Comparison of ENCODE assay signal across 8 cellular contexts in the genomic region with DNA sequence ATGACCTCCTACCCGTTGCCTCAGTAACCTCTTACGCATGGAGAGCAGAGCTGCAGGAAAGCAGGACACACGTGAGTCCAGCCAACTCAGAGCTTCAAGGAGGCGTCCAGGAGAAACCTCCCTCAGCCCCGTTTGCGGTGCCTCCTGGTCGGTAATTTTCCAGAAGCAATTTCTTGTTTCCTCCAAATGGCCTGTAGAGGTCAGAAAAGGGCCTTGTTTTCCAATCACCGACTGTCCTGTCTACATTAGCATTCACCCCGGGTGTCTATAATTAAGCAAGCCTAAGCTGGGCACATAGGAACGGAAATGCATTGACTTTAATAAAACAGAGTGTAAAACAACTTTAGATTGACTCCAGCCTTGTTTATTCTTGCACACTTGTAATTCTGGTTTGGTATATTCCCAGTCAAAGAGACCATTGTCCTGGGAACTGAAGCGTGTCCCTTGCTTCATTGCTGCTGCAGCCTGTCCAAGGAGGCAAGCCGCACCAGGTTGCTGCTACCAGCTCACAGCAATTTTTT.
DNase-seq lines count a peak whose midpoint lies in the region; ATAC-seq and TF ChIP-seq lines count a peak whose summit lies in the region.

No MANE protein-coding gene starts in this region.

- ATAC-seq in HG03097 (IDR thresholded peaks at IDR 0.05; ENCODE audit: low FRiP score, unreplicated experiment): no peak
- ATAC-seq in HG03159 (IDR thresholded peaks at IDR 0.05; ENCODE audit: unreplicated experiment): no peak

- no peaks in the 10 kb centered on the region for H3K9me3 ChIP-seq in osteoblast (ENCODE audit: low read depth, low read length)
- no peaks in the 10 kb centered on the region for H3K9me3 ChIP-seq in CD8-positive, alpha-beta memory T cell (ENCODE audit: low read length)

- CTCF ChIA-PET in CD8-positive, alpha-beta memory T cell (lab: Charles Lee): no interaction called here

- no peaks in the 10 kb centered on the region for H3K4me1 Mint-ChIP-seq in CD8-positive, alpha-beta memory T cell

- POLR2A ChIA-PET in CD8-positive, alpha-beta memory T cell (lab: Charles Lee): no interaction called here

- H3K36me3 ChIP-seq in osteoblast (ENCODE audit: insufficient read depth, low read length): no peaks in the 10 kb centered on the region
- H3K36me3 ChIP-seq in CD8-positive, alpha-beta memory T cell (ENCODE audit: insufficient read depth, low read length): no peaks in the 10 kb centered on the region

- H3K79me2 ChIP-seq in osteoblast (ENCODE audit: insufficient read depth, low read length): no peaks in the 10 kb centered on the region

- peak; percentile 66 for TF ChIP-seq CTCF in AG10803 (conservative IDR thresholded peaks at IDR 0.05; ENCODE audit: low read length)
- peak; percentile 55 for TF ChIP-seq CTCF in osteoblast (IDR thresholded peaks at IDR 0.05; ENCODE audit: extremely low read depth, low read depth, low read length)

- H3K4me3 ChIP-seq in AG10803 (ENCODE audit: low read length) (no peak overlapping the region), osteoblast (ENCODE audit: insufficient read depth, low read length) (no peak overlapping the region)
- no peak overlapping the region for H3K4me3 ChIP-seq in CD8-positive, alpha-beta memory T cell (ENCODE audit: low read length)

- no peaks in the 10 kb centered on the region for H4K20me1 ChIP-seq in osteoblast (ENCODE audit: insufficient read depth, low read length)

- H2AFZ ChIP-seq in osteoblast (ENCODE audit: low read length): peak overlapping the region; percentile 54

- peaks cover 0 to 5% (median 0%) of the 10 kb centered on the region in 5 donors for H3K9me3 Mint-ChIP-seq in CD8-positive, alpha-beta memory T cell

- H3K4me1 ChIP-seq in osteoblast (ENCODE audit: insufficient read depth, low read length): no peaks in the 10 kb centered on the region
- H3K4me1 ChIP-seq in CD8-positive, alpha-beta memory T cell (ENCODE audit: insufficient read depth, low read length): no peaks in the 10 kb centered on the region

- no peak overlapping the region for H3K4me3 Mint-ChIP-seq in CD8-positive, alpha-beta memory T cell

- peak; percentile 61 for DNase-seq in AG10803 (ENCODE audit: low read depth)
- DNase-seq in HPDE6-E6E7 (ENCODE audit: extremely low spot score): peak; percentile 47
- peak; percentile 69 for DNase-seq in RPMI8226
- peak; percentile 63 for DNase-seq in fibroblast of peridontal ligament (ENCODE audit: extremely low read depth)
- peak; percentile 72 for DNase-seq in osteoblast (ENCODE audit: insufficient read length, low spot score, missing footprints)
- no peak for DNase-seq in CD8-positive, alpha-beta memory T cell

- H3K27ac Mint-ChIP-seq in CD8-positive, alpha-beta memory T cell: no peak overlapping the region

- peaks cover 4% of the 10 kb centered on the region for H3K27me3 ChIP-seq in osteoblast (ENCODE audit: insufficient read depth, low read length)
- H3K27me3 ChIP-seq in CD8-positive, alpha-beta memory T cell (ENCODE audit: insufficient read depth, low read length, poor library complexity, severe bottlenecking): no peaks in the 10 kb centered on the region

- no peak overlapping the region for H3K4me2 ChIP-seq in osteoblast (ENCODE audit: insufficient read depth, low read length)

- peaks cover 2 to 9% of the 10 kb centered on the region in 2 donors for H3K27me3 Mint-ChIP-seq in CD8-positive, alpha-beta memory T cell

- no peak overlapping the region for H3K27ac ChIP-seq in osteoblast (ENCODE audit: low read depth, low read length)
- H3K27ac ChIP-seq in CD8-positive, alpha-beta memory T cell (ENCODE audit: low read depth, low read length): no peak overlapping the region

- no peaks in the 10 kb centered on the region for H3K36me3 Mint-ChIP-seq in CD8-positive, alpha-beta memory T cell

Comparison
In these comparisons a context has a peak if more than half of its experiments do, and no peak if none do; other contexts are left out.
1. DNase-seq: peak in AG10803 (single experiment), HPDE6-E6E7 (single experiment), RPMI8226 (single experiment), fibroblast of peridontal ligament (single experiment) and osteoblast (single experiment); none in CD8-positive, alpha-beta memory T cell (0 of 5).